Comparison of ENCODE assay signal across 27 cellular contexts in the genomic region with DNA sequence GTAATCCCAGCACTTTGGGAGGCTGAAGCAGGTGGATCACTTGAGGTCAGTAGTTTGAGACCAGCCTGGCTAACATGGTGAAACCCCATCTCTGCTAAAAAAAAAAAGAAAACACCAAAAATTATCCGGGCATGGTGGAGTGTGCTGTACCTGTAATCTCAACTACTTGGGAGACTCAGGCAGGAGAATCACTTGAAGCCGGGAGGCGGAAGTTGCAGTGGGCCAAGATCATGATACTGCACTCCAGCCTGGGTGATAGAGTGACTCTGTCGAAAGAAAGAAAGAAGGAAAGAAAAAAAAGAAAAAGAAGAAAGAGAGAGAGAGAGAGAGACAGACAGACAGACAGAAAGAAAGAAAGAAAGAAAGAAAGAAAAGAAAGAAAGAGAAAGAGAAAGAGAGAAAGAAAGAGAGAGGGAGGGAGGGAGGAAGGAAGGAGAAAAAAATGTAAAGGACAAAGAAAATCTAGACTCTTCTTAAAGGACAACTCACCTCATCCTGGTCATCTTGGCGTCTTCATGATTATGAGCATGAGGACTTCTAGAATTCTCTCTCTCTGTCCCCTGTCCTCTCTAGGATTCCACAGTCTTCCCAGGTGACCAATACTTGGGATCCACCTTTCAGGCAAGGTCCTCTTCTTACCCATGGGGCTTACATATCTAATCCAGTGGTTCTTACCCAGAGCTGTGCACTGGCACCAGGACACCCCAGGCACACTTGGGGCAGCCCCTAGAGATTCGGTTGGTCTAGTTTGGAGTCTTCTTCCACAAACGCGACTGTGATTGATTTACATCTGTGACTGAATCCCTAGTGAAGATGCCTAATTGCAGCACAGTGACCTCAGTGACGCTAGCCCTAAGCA.
"Had no signal": no experiment of that assay in that cellular context is flagged by ENCODE, and none has a peak within 500 bp of the region (broad histone marks: within the 10 kb centered on the region; RNA-seq: fewer than 3 reads in every experiment).

No MANE protein-coding gene starts in this region.

- H3K27ac Mint-ChIP-seq: nephron; stimulated activated naive B cell treated with anti-CD40 and anti-IgM and Interleukin-4, amounts not matched to agents 10 μg/mL and 1 μg/mL and 100 μg/mL, for 72 hours had no signal

- H3K36me3 ChIP-seq: heart right ventricle, lower lobe of right lung, right atrium auricular region, right lobe of liver, stomach, tibial artery, upper lobe of left lung had no signal

- DNase-seq: heart right ventricle; islet precursor cell; kidney glomerular epithelial cell; left cardiac atrium; lower lobe of right lung; mammary epithelial cell; mesenchymal stem cell; naive thymus-derived CD8-positive, alpha-beta T cell; nucleus accumbens; right lobe of liver; stimulated activated CD4-positive, alpha-beta T cell treated with anti-CD3 and anti-CD28 coated beads, Interleukin-1b, Interleukin-23, amount 100 ng/mL, for 48 hours; stimulated activated CD4-positive, alpha-beta T cell treated with anti-CD3 and anti-CD28 coated beads, Interleukin-2, amount 100 ng/mL, for 48 hours; stimulated activated CD4-positive, alpha-beta T cell treated with anti-CD3 and anti-CD28 coated beads, Interleukin-4, amount 100 ng/mL, for 4 hours; stimulated activated CD8-positive, alpha-beta memory T cell treated with anti-CD3 and anti-CD28 coated beads, Interleukin-4, amount 100 ng/mL, for 48 hours; stimulated activated naive B cell treated with anti-CD40 and anti-IgM and Interleukin-4, amounts not matched to agents 10 μg/mL and 1 μg/mL and 100 μg/mL, for 72 hours; stimulated activated naive CD8-positive, alpha-beta T cell treated with anti-CD3 and anti-CD28 coated beads, Interleukin-15, Interleukin-2, amounts not matched to agents 100 U/mL and 50 U/mL, for 24 hours; stomach; testis; tibial artery; upper lobe of left lung had no signal

- H3K27ac ChIP-seq: heart right ventricle, hepatocyte, lower lobe of right lung, parathyroid adenoma, right atrium auricular region, right lobe of liver, stomach, testis, tibial artery, upper lobe of left lung had no signal

- H3K9me3 Mint-ChIP-seq: naive thymus-derived CD8-positive, alpha-beta T cell; nephron; neural crest cell; stimulated activated naive B cell treated with anti-CD40 and anti-IgM and Interleukin-4, amounts not matched to agents 10 μg/mL and 1 μg/mL and 100 μg/mL, for 72 hours had no signal

- H3K4me2 ChIP-seq: hepatocyte, smooth muscle cell had no signal

- H3K36me3 Mint-ChIP-seq: naive thymus-derived CD8-positive, alpha-beta T cell; stimulated activated naive B cell treated with anti-CD40 and anti-IgM and Interleukin-4, amounts not matched to agents 10 μg/mL and 1 μg/mL and 100 μg/mL, for 72 hours had no signal

- H3K9me3 ChIP-seq: heart right ventricle, lower lobe of right lung, right atrium auricular region, right lobe of liver, stomach, testis, tibial artery, upper lobe of left lung had no signal

- H3K4me1 Mint-ChIP-seq: nephron, neural crest cell had no signal

- H3K27me3 ChIP-seq: hepatocyte, right atrium auricular region, right lobe of liver, testis, upper lobe of left lung had no signal

- H3K4me3 Mint-ChIP-seq: naive thymus-derived CD8-positive, alpha-beta T cell; nephron; neural crest cell; stimulated activated naive B cell treated with anti-CD40 and anti-IgM and Interleukin-4, amounts not matched to agents 10 μg/mL and 1 μg/mL and 100 μg/mL, for 72 hours had no signal

- H3K79me2 ChIP-seq: hepatocyte, parathyroid adenoma had no signal

- H3K4me3 ChIP-seq: heart right ventricle, hepatocyte, lower lobe of right lung, right atrium auricular region, right lobe of liver, smooth muscle cell, stomach, testis, tibial artery, upper lobe of left lung had no signal

- H2AFZ ChIP-seq: hepatocyte, parathyroid adenoma had no signal

- H3K4me1 ChIP-seq: heart right ventricle, lower lobe of right lung, parathyroid adenoma, right atrium auricular region, stomach, testis, tibial artery had no signal

- ATAC-seq: heart right ventricle; left cardiac atrium; left lobe of liver; lower lobe of right lung; naive thymus-derived CD8-positive, alpha-beta T cell; right lobe of liver; stimulated activated naive B cell treated with anti-CD40 and anti-IgM and Interleukin-4, amounts not matched to agents 10 μg/mL and 1 μg/mL and 100 μg/mL, for 72 hours; stimulated activated naive CD8-positive, alpha-beta T cell treated with anti-CD3 and anti-CD28 coated beads, Interleukin-15, Interleukin-2, amounts not matched to agents 100 U/mL and 50 U/mL, for 24 hours had no signal
